32 cellular contexts compared by ENCODE assay signal in the genomic region with DNA sequence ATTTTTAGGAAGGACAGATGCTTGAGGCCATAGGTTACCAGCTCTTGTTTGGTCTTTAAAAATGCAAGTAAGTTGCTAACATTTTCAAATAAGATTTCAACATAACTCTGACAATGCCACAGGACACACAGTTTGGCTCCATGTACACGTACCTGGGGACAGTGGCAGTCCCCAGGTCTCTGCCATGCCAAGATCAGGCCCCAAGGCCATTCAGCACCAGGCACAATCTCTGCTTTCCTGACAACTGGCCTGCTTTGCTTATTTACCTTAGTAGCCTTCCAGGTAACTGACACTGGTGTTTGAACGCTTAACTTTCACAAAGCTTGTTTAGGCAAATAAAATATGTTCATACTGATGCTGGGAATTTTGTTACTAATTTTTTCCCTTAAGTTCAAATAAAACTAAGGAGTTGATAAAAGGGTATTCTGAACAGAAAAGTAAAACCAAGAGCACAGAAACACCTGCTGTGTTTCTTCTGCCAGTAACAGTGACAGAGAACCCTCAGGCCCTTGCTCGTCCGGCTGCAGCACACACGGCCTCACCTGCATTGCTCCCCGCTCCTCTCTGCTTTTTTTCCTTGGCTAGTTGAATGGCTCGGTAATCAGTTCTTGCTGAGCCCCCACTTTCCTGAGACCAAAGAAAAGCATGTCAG. TPM values are rescaled to one million over a fixed set of nuclear protein-coding genes. Genes with fewer than 3 reads are reported as not detected.
"Had no signal": no experiment of that assay in that cellular context is flagged by ENCODE, and none has a peak within 500 bp of the region (broad histone marks: within the 10 kb centered on the region; RNA-seq: fewer than 3 reads in every experiment).

No MANE protein-coding gene starts in this region.

- H3K27me3 ChIP-seq: esophagus squamous epithelium, suprapubic skin, tibial artery had no signal

- H3K27ac ChIP-seq: epithelial cell of prostate, esophagus squamous epithelium, left ventricle myocardium inferior, parathyroid adenoma, suprapubic skin, tibial artery, VCaP had no signal

- H3K4me3 Mint-ChIP-seq: activated CD4-positive, alpha-beta memory T cell treated with anti-CD3 and anti-CD28 coated beads, Interleukin-2, amount 10 ng/mL, durations not matched to agents 7 days and 5 days; activated CD4-positive, alpha-beta T cell treated with anti-CD3 and anti-CD28 coated beads, Interleukin-2, amount 10 ng/mL, durations not matched to agents 7 days and 5 days; activated T-cell treated with anti-CD3 and anti-CD28 coated beads, Interleukin-2, amount 50 U/mL, for 4 hours; activated T-helper 17 cell treated with anti-CD3 and anti-CD28 coated beads, Interleukin-2, amount 50 U/mL, for 72 hours had no signal

- H3K27ac Mint-ChIP-seq: activated CD4-positive, alpha-beta memory T cell treated with anti-CD3 and anti-CD28 coated beads, Interleukin-2, amount 10 ng/mL, durations not matched to agents 7 days and 5 days; activated CD4-positive, alpha-beta T cell treated with anti-CD3 and anti-CD28 coated beads, Interleukin-2, amount 10 ng/mL, durations not matched to agents 7 days and 5 days; activated T-helper 17 cell treated with anti-CD3 and anti-CD28 coated beads, Interleukin-2, amount 50 U/mL, for 72 hours had no signal

- H3K4me3 ChIP-seq: esophagus squamous epithelium, left ventricle myocardium inferior, suprapubic skin, tibial artery had no signal

- H3K27me3 Mint-ChIP-seq: activated CD4-positive, alpha-beta memory T cell treated with anti-CD3 and anti-CD28 coated beads, Interleukin-2, amount 10 ng/mL, durations not matched to agents 7 days and 5 days; activated CD4-positive, alpha-beta T cell treated with anti-CD3 and anti-CD28 coated beads, Interleukin-2, amount 10 ng/mL, durations not matched to agents 7 days and 5 days; activated T-helper 17 cell treated with anti-CD3 and anti-CD28 coated beads, Interleukin-2, amount 50 U/mL, for 72 hours had no signal

- H3K4me1 Mint-ChIP-seq: activated CD4-positive, alpha-beta memory T cell treated with anti-CD3 and anti-CD28 coated beads, Interleukin-2, amount 10 ng/mL, durations not matched to agents 7 days and 5 days; activated CD4-positive, alpha-beta T cell treated with anti-CD3 and anti-CD28 coated beads, Interleukin-2, amount 10 ng/mL, durations not matched to agents 7 days and 5 days had no signal

- H3K9ac ChIP-seq: parathyroid adenoma had no signal

- FAIRE-seq: colon, endometrium, islet of Langerhans, small intestine, TTC549 had no signal

- ATAC-seq: activated CD4-positive, CD25-positive, alpha-beta regulatory T cell treated with anti-CD3 and anti-CD28 coated beads, Interleukin-2, amount 50 U/mL, for 24 hours; activated naive CD4-positive, alpha-beta T cell treated with anti-CD3 and anti-CD28 coated beads, Interleukin-2, amount 50 U/mL, for 72 hours; activated T-cell treated with anti-CD3 and anti-CD28 coated beads, Interleukin-2, amount 50 U/mL, for 4 hours; activated T-helper 17 cell treated with anti-CD3 and anti-CD28 coated beads, Interleukin-2, amount 50 U/mL, for 72 hours; right cardiac atrium had no signal

- DNase-seq: activated CD4-positive, alpha-beta memory T cell treated with anti-CD3 and anti-CD28 coated beads, Interleukin-2, amount 10 ng/mL, durations not matched to agents 7 days and 5 days; activated CD4-positive, alpha-beta T cell treated with anti-CD3 and anti-CD28 coated beads, Interleukin-2, amount 10 ng/mL, durations not matched to agents 7 days and 5 days; activated gamma-delta T cell treated with Interleukin-2 at 50 U/mL for 16 hours; activated T-cell treated with anti-CD3 and anti-CD28 coated beads, Interleukin-2, amount 50 U/mL, for 4 hours; anterior cingulate cortex; effector CD8-positive, alpha-beta T cell; esophagus squamous epithelium; foreskin melanocyte; left ventricle myocardium inferior; nucleus accumbens; right cardiac atrium; small intestine; stimulated activated CD4-positive, alpha-beta T cell treated with anti-CD3 and anti-CD28 coated beads, Interleukin-2, amount 100 ng/mL, for 24 hours; stimulated activated naive CD4-positive, alpha-beta T cell; T-helper 9 cell; tibial artery had no signal

- H3K9me3 Mint-ChIP-seq: activated CD4-positive, alpha-beta memory T cell treated with anti-CD3 and anti-CD28 coated beads, Interleukin-2, amount 10 ng/mL, durations not matched to agents 7 days and 5 days; activated CD4-positive, alpha-beta T cell treated with anti-CD3 and anti-CD28 coated beads, Interleukin-2, amount 10 ng/mL, durations not matched to agents 7 days and 5 days; activated naive CD4-positive, alpha-beta T cell treated with anti-CD3 and anti-CD28 coated beads, Interleukin-2, amount 50 U/mL, for 72 hours; activated T-cell treated with anti-CD3 and anti-CD28 coated beads, Interleukin-2, amount 50 U/mL, for 4 hours; activated T-helper 17 cell treated with anti-CD3 and anti-CD28 coated beads, Interleukin-2, amount 50 U/mL, for 72 hours had no signal

- H2AFZ ChIP-seq: parathyroid adenoma had no signal

- H3K4me1 ChIP-seq: parathyroid adenoma, suprapubic skin, tibial artery had no signal

- H3K9me3 ChIP-seq: esophagus squamous epithelium, left ventricle myocardium inferior, suprapubic skin, tibial artery had no signal

RNA-seq across cellular contexts. Expression of a gene that starts 58.3 kb away (rescaled TPM):
- total RNA-seq: activated CD4-positive, alpha-beta memory T cell treated with anti-CD3 and anti-CD28 coated beads, Interleukin-2, amount 10 ng/mL, durations not matched to agents 7 days and 5 days; activated CD4-positive, alpha-beta T cell treated with anti-CD3 and anti-CD28 coated beads, Interleukin-2, amount 10 ng/mL, durations not matched to agents 7 days and 5 days; activated naive CD4-positive, alpha-beta T cell treated with anti-CD3 and anti-CD28 coated beads, Interleukin-2, amount 50 U/mL, for 72 hours; activated T-cell treated with anti-CD3 and anti-CD28 coated beads, Interleukin-2, amount 50 U/mL, for 4 hours; activated T-helper 17 cell treated with anti-CD3 and anti-CD28 coated beads, Interleukin-2, amount 50 U/mL, for 72 hours; dermis microvascular lymphatic vessel endothelial cell; esophagus squamous epithelium; left ventricle myocardium inferior; lung microvascular endothelial cell; right cardiac atrium; suprapubic skin; T-helper 1 cell treated with Interleukin-12 subunit alpha and Interleukin-12 subunit beta and Interleukin-4 antibody, amounts not matched to agents 30 ng/mL and 1 ng/mL, for 36 hours; urinary bladder had no signal
- polyA plus RNA-seq: neural cell, right cardiac atrium had no signal
